ENCODE assay signal across 8 cellular contexts in genomic region chr16:23509763-23510153, GRCh38. TPM values are rescaled to one million over a fixed set of nuclear protein-coding genes. Genes with fewer than 3 reads are reported as not detected.
DNase-seq lines count a peak whose midpoint lies in the region; ATAC-seq and TF ChIP-seq lines count a peak whose summit lies in the region.

No MANE protein-coding gene starts in this region.

- peak overlapping the region; percentile 64 for H3K4me3 ChIP-seq in RWPE2 (ENCODE audit: severe bottlenecking)
- peak overlapping the region; percentile 53 to 63 (median 54) for H3K4me3 ChIP-seq in mammary epithelial cell (replicated peaks in 1 of 3; ENCODE audit: insufficient read depth in 1 of 3, low read depth in 2 of 3, low read length in 3 of 3)

- intact Hi-C loops in mammary epithelial cell (cut with micrococcal nuclease): loop anchor here (1.0 to 5.0 kb wide), 3 partner anchors 27 to 327 kb away; partner anchors contain the start of gene SCNN1G

- CTCF ChIA-PET in mammary epithelial cell (lab: Charles Lee; ENCODE audit: low non-redundant PET): no interaction called here

- H2AFZ ChIP-seq in mammary epithelial cell (ENCODE audit: low read depth, low read length): peak overlapping the region; percentile 82

- BruUV-seq in mammary epithelial cell (replicated peaks; lab: Mats Ljungman, UMichigan): no TSS peak

- peak overlapping the region; percentile 31 for H3K9ac ChIP-seq in mammary epithelial cell (ENCODE audit: insufficient read depth, low read length)

- H4K20me1 ChIP-seq in mammary epithelial cell (ENCODE audit: insufficient read depth, low read length): no peaks in the 10 kb centered on the region

- DNase-seq in ELF-1 (ENCODE audit: low read depth, low spot score): peak; percentile 18
- DNase-seq in RWPE2 (ENCODE audit: low spot score): no peak
- DNase-seq in mammary epithelial cell: no peak
- peak; percentile 4 for DNase-seq in kidney glomerular epithelial cell (lab: John Stamatoyannopoulos, UW)
- DNase-seq in stimulated activated CD8-positive, alpha-beta memory T cell treated with anti-CD3 and anti-CD28 coated beads, Interleukin-12 subunit alpha, Interleukin-12 subunit beta, amount 100 ng/mL, for 4 hours (ENCODE audit: low read depth): peak; percentile 1
- no peak for DNase-seq in GOT3 (lab: John Stamatoyannopoulos, UW)
- no peak for DNase-seq in epidermal melanocyte (ENCODE audit: insufficient read length, low spot score)

- 2% methylated on average over 9 of the region's 17 CpGs for WGBS in mammary epithelial cell (ENCODE audit: low coverage, missing lambda C conversion rate)

- H3K79me2 ChIP-seq in mammary epithelial cell (ENCODE audit: insufficient read depth, low read length): peaks cover 41% of the 10 kb centered on the region

- in situ Hi-C loops in mammary epithelial cell (cut with MboI; ENCODE audit: low sequenced_read_pairs in 2 of 2): loop anchor here in 1 of 2 donors (10.0 kb wide), 1 partner anchor 55 kb away; the partner anchor contains the start of gene COG7

- H3K4me1 ChIP-seq in RWPE2 (ENCODE audit: insufficient read depth, poor library complexity, severe bottlenecking) (peaks cover 5% of the 10 kb centered on the region), mammary epithelial cell (ENCODE audit: insufficient read depth, low read length) (peaks cover 13% of the 10 kb centered on the region)

- H3K9me3 ChIP-seq in RWPE2 (ENCODE audit: severe bottlenecking) (no peaks in the 10 kb centered on the region), mammary epithelial cell (replicated peaks; ENCODE audit: insufficient read depth, low read length) (no peaks in the 10 kb centered on the region)

- peak overlapping the region; percentile 93 for H3K4me2 ChIP-seq in mammary epithelial cell (ENCODE audit: insufficient read depth, low read depth, low read length)

- no peaks in the 10 kb centered on the region for H3K27me3 ChIP-seq in RWPE2 (ENCODE audit: insufficient read depth, poor library complexity, severe bottlenecking)
- no peaks in the 10 kb centered on the region for H3K27me3 ChIP-seq in mammary epithelial cell (ENCODE audit: insufficient read depth, low read length)

- H3K36me3 ChIP-seq in RWPE2 (ENCODE audit: low read depth): no peaks in the 10 kb centered on the region
- no peaks in the 10 kb centered on the region for H3K36me3 ChIP-seq in mammary epithelial cell (ENCODE audit: insufficient read depth, low read length)

- dilution Hi-C loops in mammary epithelial cell (cut with HindIII; ENCODE audit: low sequenced_read_pairs): no loop called here

- peak overlapping the region; percentile 39 for H3K27ac ChIP-seq in RWPE2 (ENCODE audit: poor library complexity, severe bottlenecking)
- no peak overlapping the region for H3K27ac ChIP-seq in mammary epithelial cell (ENCODE audit: insufficient read depth, low read depth, low read length)

- peak; percentile 5 for ATAC-seq in HG02642 (IDR thresholded peaks at IDR 0.05; ENCODE audit: poor library complexity, unreplicated experiment)
- ATAC-seq in RWPE2 (ENCODE audit: low read depth): 0 out of 3 replicates have a peak, but pooled peaks have one; percentile 9

- TF ChIP-seq CTCF in RWPE2 (IDR thresholded peaks at IDR 0.05; ENCODE audit: poor library complexity, severe bottlenecking): no peak
- TF ChIP-seq CTCF in mammary epithelial cell (conservative IDR thresholded peaks at IDR 0.05 in 1 of 2, IDR thresholded peaks at IDR 0.05 in 1 of 2; ENCODE audit: extremely low read depth in 1 of 2, insufficient read depth in 1 of 2, low read depth in 1 of 2, low read length in 2 of 2): no peak

RNA-seq across cellular contexts. Expression of gene GGA2, which starts 0.5 kb away (rescaled TPM):
- total RNA-seq in mammary epithelial cell: 10 to 100 TPM; 29.2 to 33.2 TPM
- 11.5 TPM for polyA plus RNA-seq in mammary epithelial cell
- 40.6 TPM for polyA minus RNA-seq in mammary epithelial cell

RNA-seq across cellular contexts. Expression of gene EARS2, which starts 47.4 kb away (rescaled TPM):
- 10 to 100 TPM; 30.1 to 47.7 TPM for total RNA-seq in mammary epithelial cell
- 25.6 TPM for polyA plus RNA-seq in mammary epithelial cell
- polyA minus RNA-seq in mammary epithelial cell: 93.5 TPM

RNA-seq across cellular contexts. Expression of gene UBFD1, which starts 47.8 kb away (rescaled TPM):
- total RNA-seq in mammary epithelial cell: 10 to 100 TPM; 57.3 to 79.7 TPM
- 35.5 TPM for polyA plus RNA-seq in mammary epithelial cell
- polyA minus RNA-seq in mammary epithelial cell: 36.4 TPM

RNA-seq across cellular contexts. Expression of gene COG7, which starts 56.8 kb away (rescaled TPM):
- 10 to 100 TPM; 19.2 to 20.8 TPM for total RNA-seq in mammary epithelial cell
- polyA plus RNA-seq in mammary epithelial cell: 20.1 TPM
- polyA minus RNA-seq in mammary epithelial cell: 12.4 TPM

Comparison
In these comparisons a context has a peak if more than half of its experiments do, and no peak if none do; other contexts are left out.
1. DNase-seq: peak in ELF-1 (single experiment), kidney glomerular epithelial cell (single experiment) and stimulated activated CD8-positive, alpha-beta memory T cell treated with anti-CD3 and anti-CD28 coated beads, Interleukin-12 subunit alpha, Interleukin-12 subunit beta, amount 100 ng/mL, for 4 hours (single experiment); none in RWPE2 (single experiment), mammary epithelial cell (single experiment), GOT3 (single experiment) and epidermal melanocyte (single experiment).